19 cellular contexts compared by ENCODE assay signal in genomic region chr6:101776919-101777350, GRCh38.
DNase-seq lines count a peak whose midpoint lies in the region; ATAC-seq and FAIRE-seq lines count a peak whose summit lies in the region.
"Had no signal": no experiment of that assay in that cellular context is flagged by ENCODE, and none has a peak within 500 bp of the region (broad histone marks: within the 10 kb centered on the region; RNA-seq: fewer than 3 reads in every experiment).

No MANE protein-coding gene starts in this region.

- no peaks in the 10 kb centered on the region for H3K27me3 ChIP-seq in neuronal stem cell (ENCODE audit: control insufficient read depth in 3 of 3, insufficient read depth in 3 of 3, low read depth in 1 of 3, low read length in 3 of 3)
- H3K27me3 ChIP-seq: brain microvascular endothelial cell, MG63, Peyer's patch, spleen had no signal

- H3K4me2 ChIP-seq in neuronal stem cell (ENCODE audit: insufficient read depth, low read length, poor library complexity, severe bottlenecking): no peak overlapping the region

- no peak for ATAC-seq in HG02642 (IDR thresholded peaks at IDR 0.05; ENCODE audit: poor library complexity, unreplicated experiment)
- ATAC-seq: activated CD4-positive, alpha-beta T cell treated with anti-CD3 and anti-CD28 coated beads for 36 hours; CD8-positive, alpha-beta T cell; SK-N-SH treated with all-trans-retinoic acid at 6 μM for 48 hours had no signal

- no peak overlapping the region for H3K23ac ChIP-seq in neuronal stem cell (ENCODE audit: low read depth, low read length, poor library complexity)

- H3K4ac ChIP-seq in neuronal stem cell (ENCODE audit: low read length): no peak overlapping the region

- no peak overlapping the region for H2BK5ac ChIP-seq in neuronal stem cell (ENCODE audit: low read length)

- H3K79me1 ChIP-seq in neuronal stem cell (ENCODE audit: low read depth, low read length): no peaks in the 10 kb centered on the region

- H3K4me1 ChIP-seq in neuronal stem cell (ENCODE audit: control insufficient read depth in 2 of 2, insufficient read depth in 1 of 2, low read depth in 1 of 2, low read length in 2 of 2): peaks cover 3 to 8% of the 10 kb centered on the region in 2 donors
- H3K4me1 ChIP-seq: Peyer's patch, psoas muscle, spleen had no signal

- peak overlapping the region; percentile 39 for H2AFZ ChIP-seq in neuronal stem cell (ENCODE audit: low read length)

- WGBS in neuronal stem cell (ENCODE audit: extremely low coverage in 2 of 2, insufficient read length in 2 of 2, insufficient replicate concordance in 1 of 2), 2 donors: no CpG with 5 or more reads among the region's 7 CpGs

- DNase-seq in HTR-8/SVneo (ENCODE audit: insufficient read length, low spot score) (no peak), NCI-H2081 (lab: John Stamatoyannopoulos, UW) (peak; percentile 76 to 95), cerebellar cortex (ENCODE audit: low spot score) (peak; percentile 70), neuronal stem cell (ENCODE audit: low spot score) (peak; percentile 12), T-helper 9 cell (no peak), iPS-NIHi11 (ENCODE audit: low spot score) (no peak)
- DNase-seq: activated CD4-positive, alpha-beta T cell treated with anti-CD3 and anti-CD28 coated beads for 36 hours; brain microvascular endothelial cell; CD8-positive, alpha-beta T cell; H9; MG63; NCI-H2029 treated with DMSO at 0.1 percent for 48 hours; NK-92 treated with Interleukin-12 subunit alpha and Interleukin-12 subunit beta, amount 100 ng/mL, for 24 hours; Peyer's patch; psoas muscle; spleen had no signal

- H3K27ac ChIP-seq in neuronal stem cell (replicated peaks; ENCODE audit: low read length): no peak overlapping the region
- H3K27ac ChIP-seq: brain microvascular endothelial cell, Peyer's patch, psoas muscle, spleen had no signal

- no peak overlapping the region for H2BK12ac ChIP-seq in neuronal stem cell (ENCODE audit: low read length)

- no peak overlapping the region for H3K9ac ChIP-seq in neuronal stem cell (ENCODE audit: low read depth, low read length, poor library complexity)

- H3K18ac ChIP-seq in neuronal stem cell (ENCODE audit: low read length): no peak overlapping the region

- H3K14ac ChIP-seq in neuronal stem cell (ENCODE audit: low read length): no peak overlapping the region

- H3K36me3 ChIP-seq in neuronal stem cell (replicated peaks in 1 of 2; ENCODE audit: control insufficient read depth in 2 of 2, insufficient read depth in 2 of 2, low read length in 2 of 2): no peaks in the 10 kb centered on the region
- H3K36me3 ChIP-seq: brain microvascular endothelial cell, MG63, Peyer's patch, spleen had no signal

- H4K8ac ChIP-seq in neuronal stem cell (ENCODE audit: low read depth, low read length): no peak overlapping the region

- peaks cover 0 to 2% of the 10 kb centered on the region in 2 donors for H3K9me3 ChIP-seq in neuronal stem cell (replicated peaks in 1 of 2; ENCODE audit: control insufficient read depth in 2 of 2, insufficient read depth in 1 of 2, low read depth in 1 of 2, low read length in 2 of 2)
- H3K9me3 ChIP-seq: MG63, Peyer's patch, psoas muscle, spleen had no signal

- no peak overlapping the region for H2BK120ac ChIP-seq in neuronal stem cell (ENCODE audit: low read depth, low read length)

- H4K91ac ChIP-seq in neuronal stem cell (ENCODE audit: low read depth, low read length, poor library complexity): no peak overlapping the region

- FAIRE-seq in HTR-8/SVneo (lab: Jason Lieb, UNC): peak; percentile 13
- FAIRE-seq: GM12892 had no signal

- no peak overlapping the region for H3K4me3 ChIP-seq in neuronal stem cell (ENCODE audit: low read length in 2 of 2)
- H3K4me3 ChIP-seq: MG63, Peyer's patch, psoas muscle, spleen had no signal

- H2AK5ac ChIP-seq in neuronal stem cell (ENCODE audit: low read depth, low read length): no peak overlapping the region

- no peak overlapping the region for H2BK15ac ChIP-seq in neuronal stem cell (ENCODE audit: low read length)

Comparison
In these comparisons a context has a peak if more than half of its experiments do, and no peak if none do; other contexts are left out.
1. DNase-seq: peak in NCI-H2081 (2 of 2), cerebellar cortex (single experiment) and neuronal stem cell (single experiment); none in HTR-8/SVneo (single experiment), T-helper 9 cell (single experiment) and iPS-NIHi11 (single experiment).